In genomic region chr3:59056706-59057105, GRCh38 we compare ENCODE assay signal across 30 cellular contexts. TPM values are rescaled to one million over a fixed set of nuclear protein-coding genes. Genes with fewer than 3 reads are reported as not detected.
DNase-seq lines count a peak whose midpoint lies in the region; ATAC-seq and TF ChIP-seq lines count a peak whose summit lies in the region.
"Had no signal": no experiment of that assay in that cellular context is flagged by ENCODE, and none has a peak within 500 bp of the region (broad histone marks: within the 10 kb centered on the region; RNA-seq: fewer than 3 reads in every experiment).

No MANE protein-coding gene starts in this region.

- H3K36me3 ChIP-seq in BJ (ENCODE audit: control insufficient read depth, insufficient read depth, low read length): no peaks in the 10 kb centered on the region
- H3K36me3 ChIP-seq in right lobe of liver: no peaks in the 10 kb centered on the region
- H3K36me3 ChIP-seq: esophagus muscularis mucosa, pancreas, right atrium auricular region, tibial nerve had no signal

- DNase-seq in BJ (ENCODE audit: low read depth) (peak; percentile 34), HFFc6 (peak; percentile 33), astrocyte of the hippocampus (ENCODE audit: low read depth, low spot score) (peak; percentile 15), hepatic stellate cell (ENCODE audit: low spot score) (peak; percentile 18), NCI-H526 (lab: John Stamatoyannopoulos, UW) (no peak), KBM-7 (no peak), right lobe of liver (no peak)
- DNase-seq: activated B cell treated with CpG ODN at 0.5 μM for 24 hours; activated CD8-positive, alpha-beta T cell treated with anti-CD3 and anti-CD28 coated beads for 36 hours; activated naive CD4-positive, alpha-beta T cell; activated T-cell treated with anti-CD3 and anti-CD28 coated beads for 4 hours; COR-L47; DMS79; effector memory CD4-positive, alpha-beta T cell; midbrain; NCI-H1105; NCI-H2081; NK-92 treated with Interleukin-12 subunit alpha and Interleukin-12 subunit beta, amount 100 ng/mL, for 24 hours; pancreas; stimulated activated CD4-positive, alpha-beta T cell treated with anti-CD3 and anti-CD28 coated beads, Interleukin-12 subunit alpha, Interleukin-12 subunit beta, amount 100 ng/mL, for 4 hours; stimulated activated CD4-positive, alpha-beta T cell treated with anti-CD3 and anti-CD28 coated beads, Interleukin-4, amount 100 ng/mL, for 4 hours had no signal

- no peak overlapping the region for H3K27ac Mint-ChIP-seq in HFFc6
- H3K27ac Mint-ChIP-seq: activated B cell treated with CpG ODN at 0.5 μM for 24 hours; activated CD8-positive, alpha-beta T cell treated with anti-CD3 and anti-CD28 coated beads for 36 hours; B cell; natural killer cell treated with Interleukin-12 subunit alpha and Interleukin-12 subunit beta and Interleukin-15 and Interleukin-18, amount 100 ng/mL, for 72 hours; stimulated activated naive CD8-positive, alpha-beta T cell treated with anti-CD3 and anti-CD28 coated beads, Interleukin-15, Interleukin-2, amounts not matched to agents 100 ng/mL and 50 ng/mL, for 24 hours; T-helper 2 cell treated with Interferon-gamma antibody and Interleukin-4, amounts not matched to agents 5 μg/mL and 100 μg/mL, for 36 hours had no signal

- intact Hi-C loops in right lobe of liver (cut with DNase I): loop anchor here (10.0 kb wide), 2 partner anchors 62 to 412 kb away; no protein-coding TSS in a partner anchor

- H3K4me1 ChIP-seq in right lobe of liver: peaks cover 0 to 3% (median 0%) of the 10 kb centered on the region in 4 donors
- H3K4me1 ChIP-seq: esophagus muscularis mucosa, pancreas, right atrium auricular region, tibial nerve had no signal

- no peaks in the 10 kb centered on the region for H3K9me3 ChIP-seq in right lobe of liver
- H3K9me3 ChIP-seq: esophagus muscularis mucosa, pancreas, right atrium auricular region, tibial nerve had no signal

- no peak for TF ChIP-seq POLR2A in right lobe of liver (IDR thresholded peaks at IDR 0.05)

- in situ Hi-C loops in KBM-7 (cut with MboI; ENCODE audit: low pct_unique_long_range_greater_than_20kb, low sequenced_read_pairs): no loop called here

- H3K9me3 Mint-ChIP-seq in HFFc6: no peaks in the 10 kb centered on the region
- H3K9me3 Mint-ChIP-seq: activated B cell treated with CpG ODN at 0.5 μM for 24 hours; activated CD8-positive, alpha-beta T cell treated with anti-CD3 and anti-CD28 coated beads for 36 hours; natural killer cell treated with Interleukin-12 subunit alpha and Interleukin-12 subunit beta and Interleukin-15 and Interleukin-18, amount 100 ng/mL, for 72 hours; stimulated activated naive CD8-positive, alpha-beta T cell treated with anti-CD3 and anti-CD28 coated beads, Interleukin-15, Interleukin-2, amounts not matched to agents 100 ng/mL and 50 ng/mL, for 24 hours; T-helper 2 cell treated with Interferon-gamma antibody and Interleukin-4, amounts not matched to agents 5 μg/mL and 100 μg/mL, for 36 hours had no signal

- POLR2A ChIA-PET in BJ (lab: Charles Lee): no interaction called here

- TF ChIP-seq CTCF in BJ (IDR thresholded peaks at IDR 0.05; ENCODE audit: insufficient read depth, low read depth, low read length) (no peak), HFFc6 (IDR thresholded peaks at IDR 0.05) (no peak), right lobe of liver (IDR thresholded peaks at IDR 0.05) (no peak)

- H3K27ac ChIP-seq in right lobe of liver: no peak overlapping the region
- H3K27ac ChIP-seq: esophagus muscularis mucosa, pancreas, right atrium auricular region, SK-N-MC, tibial nerve had no signal

- H3K4me3 Mint-ChIP-seq in HFFc6: no peak overlapping the region
- H3K4me3 Mint-ChIP-seq: activated B cell treated with CpG ODN at 0.5 μM for 24 hours; activated CD8-positive, alpha-beta T cell treated with anti-CD3 and anti-CD28 coated beads for 36 hours; B cell; natural killer cell treated with Interleukin-12 subunit alpha and Interleukin-12 subunit beta and Interleukin-15 and Interleukin-18, amount 100 ng/mL, for 72 hours; stimulated activated naive CD8-positive, alpha-beta T cell treated with anti-CD3 and anti-CD28 coated beads, Interleukin-15, Interleukin-2, amounts not matched to agents 100 ng/mL and 50 ng/mL, for 24 hours; T-helper 2 cell treated with Interferon-gamma antibody and Interleukin-4, amounts not matched to agents 5 μg/mL and 100 μg/mL, for 36 hours had no signal

- ATAC-seq in HG02981 (IDR thresholded peaks at IDR 0.05; ENCODE audit: unreplicated experiment) (no peak), right lobe of liver (no peak)
- ATAC-seq: activated CD8-positive, alpha-beta T cell treated with anti-CD3 and anti-CD28 coated beads for 36 hours; natural killer cell treated with Interleukin-12 subunit alpha and Interleukin-12 subunit beta and Interleukin-15 and Interleukin-18, amount 100 ng/mL, for 72 hours; pancreas had no signal

- CTCF ChIA-PET in BJ (lab: Yijun Ruan, JAX): interaction anchor here (0.6 kb wide), 1 partner anchor 81 kb away, joined by 4 read pairs; no protein-coding TSS in a partner anchor

- H3K4me3 ChIP-seq in BJ (ENCODE audit: low read depth, low read length) (no peak overlapping the region), right lobe of liver (no peak overlapping the region)
- H3K4me3 ChIP-seq: esophagus muscularis mucosa, pancreas, right atrium auricular region, SK-N-MC, tibial nerve had no signal

- H3K27me3 Mint-ChIP-seq in HFFc6 (ENCODE audit: insufficient read depth): peaks cover 7% of the 10 kb centered on the region
- H3K27me3 Mint-ChIP-seq: activated B cell treated with CpG ODN at 0.5 μM for 24 hours, B cell had no signal

- peaks cover 11% of the 10 kb centered on the region for H3K4me1 Mint-ChIP-seq in HFFc6 (ENCODE audit: low read depth)
- H3K4me1 Mint-ChIP-seq: B cell had no signal

- H3K27me3 ChIP-seq in BJ (ENCODE audit: control insufficient read depth, insufficient read depth, low read length) (no peaks in the 10 kb centered on the region), right lobe of liver (no peaks in the 10 kb centered on the region)
- H3K27me3 ChIP-seq: esophagus muscularis mucosa, pancreas, right atrium auricular region, tibial nerve had no signal

- 60% methylated on average over 2 of the region's 2 CpGs for WGBS in right lobe of liver (ENCODE audit: insufficient coverage, low coverage, low lambda C conversion rate, missing lambda C conversion rate)

- H3K36me3 Mint-ChIP-seq in HFFc6 (ENCODE audit: low read depth): no peaks in the 10 kb centered on the region
- H3K36me3 Mint-ChIP-seq: natural killer cell treated with Interleukin-12 subunit alpha and Interleukin-12 subunit beta and Interleukin-15 and Interleukin-18, amount 100 ng/mL, for 72 hours had no signal

RNA-seq across cellular contexts. Expression of gene CFAP20DC, which starts 6.9 kb away (rescaled TPM):
- polyA plus RNA-seq in BJ (2011; rRNA removed): 0.81 and 2.2 TPM in 2 replicates
- 0.57 and 0.62 TPM in 2 replicates for polyA minus RNA-seq in BJ (2011; rRNA and poly(A)+ RNA removed)
- total RNA-seq in HFFc6 (2021; fragmentation: NEBNext Ultra II Directional; extraction: Animal tissue kit (Norgen Biotek cat#: 25700)): 1 to 10 TPM; 1.2 to 2.6 (median 2.1) TPM
- total RNA-seq in right lobe of liver: 1 to 10 TPM in 5 of 6 experiments, under 1 TPM in 1; 0.67 to 2.7 (median 1.5) TPM
- total RNA-seq: right atrium auricular region had no signal

Comparison
In these comparisons a context has a peak if more than half of its experiments do, and no peak if none do; other contexts are left out.
1. DNase-seq: peak in BJ (single experiment), HFFc6 (single experiment), astrocyte of the hippocampus (single experiment) and hepatic stellate cell (single experiment); none in NCI-H526 (0 of 2), KBM-7 (single experiment) and right lobe of liver (0 of 3).